ENCODE assay signal across 14 cellular contexts in the genomic region with DNA sequence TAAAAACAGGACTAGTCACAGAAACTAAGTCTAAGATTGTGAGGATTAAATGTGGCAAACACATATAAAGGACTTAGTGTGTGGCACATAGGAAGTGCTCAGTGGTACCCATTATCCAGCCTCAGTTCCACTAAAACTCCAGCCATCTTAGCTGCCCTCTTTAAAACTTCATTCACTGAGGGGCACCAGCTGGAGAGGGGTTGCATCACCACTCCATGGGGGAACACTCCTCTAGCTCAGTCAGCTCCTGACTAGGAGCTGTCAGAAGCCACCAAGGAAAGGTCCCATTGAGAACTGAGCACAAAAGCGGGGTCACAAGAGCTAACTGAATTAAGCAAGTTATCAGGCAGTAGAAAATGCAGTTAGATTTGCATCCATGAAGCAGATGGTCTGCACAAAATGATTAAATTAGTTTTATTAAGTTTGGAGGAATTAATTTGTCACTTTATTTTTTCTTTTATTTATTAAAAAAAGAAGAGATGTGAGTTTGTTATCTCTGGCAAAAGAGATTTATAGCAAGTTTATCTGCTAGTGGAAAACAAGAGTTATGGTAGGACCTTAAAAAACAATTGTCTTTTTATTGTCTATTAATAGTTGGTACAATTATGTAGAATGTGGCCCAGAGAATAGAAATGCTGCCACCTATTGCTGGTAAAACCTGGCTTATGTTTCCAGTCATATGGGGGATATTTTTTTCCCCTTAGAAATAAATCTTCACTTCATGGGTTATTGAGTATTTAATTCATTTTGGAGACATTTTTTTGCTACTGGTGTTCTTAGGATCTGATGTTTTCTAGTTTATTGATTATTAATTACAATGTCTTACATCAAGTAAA.
DNase-seq lines count a peak whose midpoint lies in the region; ATAC-seq and TF ChIP-seq lines count a peak whose summit lies in the region.
"Had no signal": no experiment of that assay in that cellular context is flagged by ENCODE, and none has a peak within 500 bp of the region (broad histone marks: within the 10 kb centered on the region; RNA-seq: fewer than 3 reads in every experiment).

No MANE protein-coding gene starts in this region.

- DNase-seq in DMS79 treated with DMSO at 0.1 percent for 48 hours (lab: John Stamatoyannopoulos, UW) (peak; percentile 25), LNCaP clone FGC (ENCODE audit: low read depth) (no peak), choroid plexus epithelial cell (ENCODE audit: low read depth) (peak; percentile 31), osteoblast (ENCODE audit: insufficient read length, low spot score, missing footprints) (no peak), SW480 (ENCODE audit: low spot score) (no peak)
- DNase-seq: activated naive CD8-positive, alpha-beta T cell treated with anti-CD3 and anti-CD28 coated beads, Interleukin-2, amount 50 U/mL, for 24 hours; MV-4-11; naive thymus-derived CD8-positive, alpha-beta T cell; NCI-H446 treated with DMSO at 0.1 percent for 48 hours; SHP77 had no signal

- no peaks in the 10 kb centered on the region for H3K9me3 Mint-ChIP-seq in activated T-helper 17 cell treated with anti-CD3 and anti-CD28 coated beads, Interleukin-2, amount 50 U/mL, for 72 hours
- H3K9me3 Mint-ChIP-seq: activated naive CD8-positive, alpha-beta T cell treated with anti-CD3 and anti-CD28 coated beads, Interleukin-2, amount 50 U/mL, for 24 hours; dendritic cell treated with granulocyte-macrophage colony-stimulating factor and Interleukin-4, amounts not matched to agents 40 ng/mL and 50 ng/mL, for 4 days; naive thymus-derived CD8-positive, alpha-beta T cell had no signal

- peaks cover 44% of the 10 kb centered on the region for H4K20me1 ChIP-seq in osteoblast (ENCODE audit: insufficient read depth, low read length)

- no peaks in the 10 kb centered on the region for H3K4me1 Mint-ChIP-seq in activated T-helper 17 cell treated with anti-CD3 and anti-CD28 coated beads, Interleukin-2, amount 50 U/mL, for 72 hours
- H3K4me1 Mint-ChIP-seq: activated naive CD8-positive, alpha-beta T cell treated with anti-CD3 and anti-CD28 coated beads, Interleukin-2, amount 50 U/mL, for 24 hours had no signal

- no peak overlapping the region for H3K27ac ChIP-seq in osteoblast (ENCODE audit: low read depth, low read length)
- H3K27ac ChIP-seq: suprapubic skin had no signal

- H3K27me3 ChIP-seq in osteoblast (ENCODE audit: insufficient read depth, low read length) = no peaks in the 10 kb centered on the region
- H3K27me3 ChIP-seq: suprapubic skin had no signal

- H3K4me2 ChIP-seq in osteoblast (ENCODE audit: insufficient read depth, low read length) = no peak overlapping the region

- H3K4me3 ChIP-seq in LNCaP clone FGC (ENCODE audit: low read depth, low read length) (no peak overlapping the region), choroid plexus epithelial cell (ENCODE audit: low read depth, low read length) (no peak overlapping the region), osteoblast (ENCODE audit: insufficient read depth, low read length) (no peak overlapping the region)
- H3K4me3 ChIP-seq: suprapubic skin had no signal

- H3K79me2 ChIP-seq in osteoblast (ENCODE audit: insufficient read depth, low read length) = peaks cover 99% of the 10 kb centered on the region

- H3K27me3 Mint-ChIP-seq in activated T-helper 17 cell treated with anti-CD3 and anti-CD28 coated beads, Interleukin-2, amount 50 U/mL, for 72 hours = peaks cover 4% of the 10 kb centered on the region
- H3K27me3 Mint-ChIP-seq: dendritic cell treated with granulocyte-macrophage colony-stimulating factor and Interleukin-4, amounts not matched to agents 40 ng/mL and 50 ng/mL, for 4 days had no signal

- no peak overlapping the region for H3K27ac Mint-ChIP-seq in activated T-helper 17 cell treated with anti-CD3 and anti-CD28 coated beads, Interleukin-2, amount 50 U/mL, for 72 hours
- H3K27ac Mint-ChIP-seq: activated naive CD8-positive, alpha-beta T cell treated with anti-CD3 and anti-CD28 coated beads, Interleukin-2, amount 50 U/mL, for 24 hours; dendritic cell treated with granulocyte-macrophage colony-stimulating factor and Interleukin-4, amounts not matched to agents 40 ng/mL and 50 ng/mL, for 4 days; naive thymus-derived CD8-positive, alpha-beta T cell had no signal

- H2AFZ ChIP-seq in osteoblast (ENCODE audit: low read length) = no peak overlapping the region

- no peaks in the 10 kb centered on the region for H3K9me3 ChIP-seq in osteoblast (ENCODE audit: low read depth, low read length)
- H3K9me3 ChIP-seq: suprapubic skin had no signal

- no peaks in the 10 kb centered on the region for H3K4me1 ChIP-seq in osteoblast (ENCODE audit: insufficient read depth, low read length)

- H3K4me3 Mint-ChIP-seq in activated T-helper 17 cell treated with anti-CD3 and anti-CD28 coated beads, Interleukin-2, amount 50 U/mL, for 72 hours = no peak overlapping the region
- H3K4me3 Mint-ChIP-seq: activated naive CD8-positive, alpha-beta T cell treated with anti-CD3 and anti-CD28 coated beads, Interleukin-2, amount 50 U/mL, for 24 hours; dendritic cell treated with granulocyte-macrophage colony-stimulating factor and Interleukin-4, amounts not matched to agents 40 ng/mL and 50 ng/mL, for 4 days; naive thymus-derived CD8-positive, alpha-beta T cell had no signal

- TF ChIP-seq CTCF in LNCaP clone FGC (IDR thresholded peaks at IDR 0.05; ENCODE audit: control insufficient read depth, extremely low read depth, insufficient read depth) (peak; percentile 42), choroid plexus epithelial cell (conservative IDR thresholded peaks at IDR 0.05; ENCODE audit: low read depth, low read length) (peak; percentile 43), osteoblast (IDR thresholded peaks at IDR 0.05; ENCODE audit: extremely low read depth, low read depth, low read length) (peak; percentile 23)

- ATAC-seq in activated T-helper 17 cell treated with anti-CD3 and anti-CD28 coated beads, Interleukin-2, amount 50 U/mL, for 72 hours (replicated peaks) = no peak
- ATAC-seq in GM21360 (IDR thresholded peaks at IDR 0.05; ENCODE audit: unreplicated experiment) = no peak
- ATAC-seq: activated naive CD8-positive, alpha-beta T cell treated with anti-CD3 and anti-CD28 coated beads, Interleukin-2, amount 50 U/mL, for 24 hours; naive thymus-derived CD8-positive, alpha-beta T cell had no signal

- no peaks in the 10 kb centered on the region for H3K36me3 Mint-ChIP-seq in activated T-helper 17 cell treated with anti-CD3 and anti-CD28 coated beads, Interleukin-2, amount 50 U/mL, for 72 hours (ENCODE audit: low read depth)
- H3K36me3 Mint-ChIP-seq: naive thymus-derived CD8-positive, alpha-beta T cell had no signal

- H3K36me3 ChIP-seq in osteoblast (ENCODE audit: insufficient read depth, low read length) = no peaks in the 10 kb centered on the region
- H3K36me3 ChIP-seq: suprapubic skin had no signal

Comparison
In these comparisons a context has a peak if more than half of its experiments do, and no peak if none do; other contexts are left out.
1. DNase-seq: peak in DMS79 treated with DMSO at 0.1 percent for 48 hours (single experiment) and choroid plexus epithelial cell (single experiment); none in LNCaP clone FGC (single experiment), osteoblast (single experiment) and SW480 (single experiment).
2. Peak in every context shown above with its lines, with median percentiles within 50 percentile points of each other: CTCF ChIP-seq.